In genomic region chr1:154220071-154220969, GRCh38 we compare ENCODE assay signal across 8 cellular contexts. TPM values are rescaled to one million over a fixed set of nuclear protein-coding genes. Genes with fewer than 3 reads are reported as not detected.
DNase-seq lines count a peak whose midpoint lies in the region; ATAC-seq, FAIRE-seq and TF ChIP-seq lines count a peak whose summit lies in the region.

TSS of gene UBAP2L (plus strand) at chr1:154220955. CDS start at chr1:154225124, 4,169 bp downstream.

- POLR2A ChIA-PET in AG04449 (lab: Yijun Ruan, JAX), result interaction anchor here (0.7 to 1.1 kb wide), 7 partner anchors 12 to 517 kb away, joined by 3 to 6 read pairs (median 3); no protein-coding TSS in a partner anchor

- TF ChIP-seq CTCF in AG04449 (IDR thresholded peaks at IDR 0.05; ENCODE audit: insufficient read depth, low read length, missing control alignments), result no peak
- TF ChIP-seq CTCF in WI38 (IDR thresholded peaks at IDR 0.05; ENCODE audit: low read depth, low read length), result no peak
- no peak for TF ChIP-seq CTCF in bronchial epithelial cell (IDR thresholded peaks at IDR 0.05; ENCODE audit: insufficient read depth, low read length, severe bottlenecking)

- no peaks in the 10 kb centered on the region for H3K9me3 ChIP-seq in small intestine (ENCODE audit: control insufficient read depth, low read depth)

- peak; percentile 93 for DNase-seq in AG04449 (ENCODE audit: low read depth, low spot score)
- peak; percentile 98 for DNase-seq in NCI-H2227 treated with DMSO at 0.1 percent for 48 hours (lab: John Stamatoyannopoulos, UW)
- DNase-seq in bronchial epithelial cell (ENCODE audit: low read depth), result peak; percentile 96
- DNase-seq in iPS-NIHi11 (ENCODE audit: low spot score), result peak; percentile 93
- peak; percentile 99 for DNase-seq in small intestine

- ATAC-seq in GM18907 (IDR thresholded peaks at IDR 0.05; ENCODE audit: unreplicated experiment) (peak; percentile 89), HG03159 (IDR thresholded peaks at IDR 0.05; ENCODE audit: unreplicated experiment) (peak; percentile 88)

- WGBS in small intestine, 3 donors, result 0 to 1% (median 1%) methylated on average over 61 to 73 of the region's 73 CpGs

- peaks cover 2 to 12% of the 10 kb centered on the region in 2 donors for H3K4me1 ChIP-seq in small intestine (ENCODE audit: control insufficient read depth in 2 of 2, insufficient read depth in 1 of 2, low read depth in 1 of 2, low read length in 1 of 2)

- CTCF ChIA-PET in AG04449 (lab: Yijun Ruan, JAX), result interaction anchor here (0.8 to 1.1 kb wide), 2 partner anchors 21 to 104 kb away, joined by 3 read pairs; no protein-coding TSS in a partner anchor

- H3K27me3 ChIP-seq in bronchial epithelial cell (ENCODE audit: control insufficient read depth, insufficient read depth, low read length), result no peaks in the 10 kb centered on the region
- H3K27me3 ChIP-seq in small intestine (ENCODE audit: control insufficient read depth in 2 of 2, insufficient read depth in 2 of 2, low read length in 2 of 2), result no peaks in the 10 kb centered on the region

- H3K4me3 ChIP-seq in AG04449 (ENCODE audit: low read depth, low read length), result peak within 1 kb of the TSS; percentile 97
- H3K4me3 ChIP-seq in WI38 (ENCODE audit: low read depth, low read length), result peak within 1 kb of the TSS; percentile 94
- peak within 1 kb of the TSS; percentile 98 for H3K4me3 ChIP-seq in bronchial epithelial cell (ENCODE audit: low read depth, low read length)
- H3K4me3 ChIP-seq in small intestine (ENCODE audit: low read depth in 1 of 2, low read length in 2 of 2), result peak within 1 kb of the TSS; percentile 87 to 96

- peak within 1 kb of the TSS; percentile 97 to 98 for H3K27ac ChIP-seq in small intestine (ENCODE audit: low read depth in 1 of 2, low read length in 1 of 2)

- H3K36me3 ChIP-seq in bronchial epithelial cell (ENCODE audit: control insufficient read depth, insufficient read depth, low read length) (peaks cover 9% of the 10 kb centered on the region), small intestine (ENCODE audit: control insufficient read depth in 2 of 2, insufficient read depth in 2 of 2, low read length in 2 of 2) (peaks cover 5% of the 10 kb centered on the region in 2 donors)

- no peak for FAIRE-seq in bronchial epithelial cell (lab: Jason Lieb, UNC)
- FAIRE-seq in small intestine (lab: Jason Lieb, UNC), result no peak

RNA-seq across cellular contexts. Expression of gene UBAP2L, which starts in this region (rescaled TPM):
- 20.8 and 33.9 TPM in 2 replicates for total RNA-seq in bronchial epithelial cell
- polyA plus RNA-seq in small intestine, result 10 to 100 TPM; 29.7 to 52.3 (median 30.0) TPM

Comparison
In these comparisons a context has a peak if more than half of its experiments do, and no peak if none do; other contexts are left out.
1. Peak in every context shown above with its lines: DNase-seq, ATAC-seq, H3K4me3 ChIP-seq and H3K27ac ChIP-seq.